8 cellular contexts compared by ENCODE assay signal in genomic region chrX:29107231-29107630, GRCh38.
"Had no signal": no experiment of that assay in that cellular context is flagged by ENCODE, and none has a peak within 500 bp of the region (broad histone marks: within the 10 kb centered on the region; RNA-seq: fewer than 3 reads in every experiment).

No MANE protein-coding gene starts in this region.

- DNase-seq: IMR-90, KBM-7, KG1 had no signal

- H3K4me1 Mint-ChIP-seq: IgD-negative memory B cell had no signal

- H3K27me3 Mint-ChIP-seq: IgD-negative memory B cell had no signal

- ATAC-seq: HepG2, K562 had no signal

- H3K36me3 Mint-ChIP-seq: IgD-negative memory B cell had no signal

- H3K27ac Mint-ChIP-seq: IgD-negative memory B cell had no signal

- H3K4me3 Mint-ChIP-seq: IgD-negative memory B cell had no signal

- H3K27ac ChIP-seq: HL-60 had no signal

- FAIRE-seq: HepG2, HTR-8/SVneo, K562 had no signal

- H3K4me3 ChIP-seq: K562 had no signal
